Comparison of ENCODE assay signal across 2 cellular contexts in genomic region chr9:98738741-98739140, GRCh38.
TF ChIP-seq lines count a peak whose summit lies in the region.

No MANE protein-coding gene starts in this region.

TF ChIP-seq in HEK293, 187 proteins besides CTCF, POLR2A, EP300 and RAD21:
- TF ChIP-seq KLF16 (tag by site-specific recombination; IDR thresholded peaks at IDR 0.05) (no peak), ZNF146 (tag by site-specific recombination; IDR thresholded peaks at IDR 0.05) (peak; percentile 46; the same call in 1 of the 2 replicates)

TF ChIP-seq in K562, 482 proteins besides CTCF, POLR2A, EP300 and RAD21:
- TF ChIP-seq ZFX (CRISPR knock-in tag; IDR thresholded peaks at IDR 0.05), result no peak
- no peak for TF ChIP-seq MTF1 (CRISPR knock-in tag; IDR thresholded peaks at IDR 0.05; ENCODE audit: borderline replicate concordance)
- TF ChIP-seq POLR2H (tag; IDR thresholded peaks at IDR 0.05; ENCODE audit: low read depth), result no peak
- no peak for TF ChIP-seq CREBBP (IDR thresholded peaks at IDR 0.05; ENCODE audit: low read depth, low read length)
- TF ChIP-seq WHSC1 (IDR thresholded peaks at IDR 0.05; ENCODE audit: low read length), result no peak
- TF ChIP-seq RBM25 (IDR thresholded peaks at IDR 0.05; ENCODE audit: low read depth, low read length, severe bottlenecking), result peak; percentile 56
- no peak for TF ChIP-seq HMG20B (CRISPR knock-in tag; IDR thresholded peaks at IDR 0.05)
- TF ChIP-seq ZNF24 (IDR thresholded peaks at IDR 0.05), result 0 out of 2 replicates have a peak, but pooled peaks have one; percentile 22
- no peak for TF ChIP-seq DIDO1 (tag; IDR thresholded peaks at IDR 0.05; ENCODE audit: low read depth)
- TF ChIP-seq ZNF146 (CRISPR knock-in tag; IDR thresholded peaks at IDR 0.05; ENCODE audit: unreplicated experiment), result peak; percentile 88
- no peak for TF ChIP-seq ZNF431 (CRISPR knock-in tag; IDR thresholded peaks at IDR 0.05)
- no peak for TF ChIP-seq HDAC8 (tag; IDR thresholded peaks at IDR 0.05)
- TF ChIP-seq ZNF212 (CRISPR knock-in tag; IDR thresholded peaks at IDR 0.05), result no peak
- no peak for TF ChIP-seq ZNF609 (CRISPR knock-in tag; IDR thresholded peaks at IDR 0.05; ENCODE audit: borderline replicate concordance)
- no peak for TF ChIP-seq MLX (CRISPR knock-in tag; conservative IDR thresholded peaks at IDR 0.05)
- no peak for TF ChIP-seq ETS2 (tag; IDR thresholded peaks at IDR 0.05; ENCODE audit: borderline replicate concordance, poor library complexity, severe bottlenecking)
- no peak for TF ChIP-seq POU5F1 (IDR thresholded peaks at IDR 0.05; ENCODE audit: borderline replicate concordance, low read depth, low read length, partially characterized antibody)
- TF ChIP-seq LEF1 (IDR thresholded peaks at IDR 0.05), result no peak
- no peak for TF ChIP-seq CREB3L1 (IDR thresholded peaks at IDR 0.05; ENCODE audit: borderline replicate concordance, low read depth)
TF ChIP-seq in K562: peak in this region for 3.
